In the genomic region with DNA sequence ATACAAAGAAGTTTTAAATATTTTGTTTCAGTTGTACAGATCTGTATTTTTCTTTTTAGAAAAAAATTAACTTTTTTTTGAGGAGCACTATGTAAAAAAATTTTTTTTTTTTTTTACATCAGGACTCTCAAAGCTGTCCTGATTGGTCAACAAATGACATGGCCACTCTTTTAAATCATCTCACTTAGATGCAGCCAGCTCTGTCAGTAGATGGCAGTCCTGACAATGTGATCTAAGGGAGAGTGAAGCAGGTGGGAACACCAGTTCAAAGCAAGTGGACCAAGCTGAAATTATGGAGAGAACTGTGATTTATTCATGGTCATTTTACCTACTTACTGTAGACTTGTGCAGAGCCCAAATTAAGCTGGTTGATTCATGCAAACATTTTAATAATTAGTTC, we compare ENCODE assay signal across 8 cellular contexts.
DNase-seq lines count a peak whose midpoint lies in the region; ATAC-seq and TF ChIP-seq lines count a peak whose summit lies in the region.

No MANE protein-coding gene starts in this region.

- H4K20me1 ChIP-seq in DND-41 (ENCODE audit: insufficient read depth, low read length) (no peaks in the 10 kb centered on the region), PC-3 (ENCODE audit: low read length) (no peaks in the 10 kb centered on the region)

- H3K9me2 ChIP-seq in PC-3 (replicated peaks; ENCODE audit: low read length) = no peaks in the 10 kb centered on the region

- CTCF ChIA-PET in PC-3 (lab: Charles Lee) = interaction anchor here (0.6 kb wide), 1 partner anchor 76 kb away, joined by 3 read pairs; no protein-coding TSS in a partner anchor

- H3K4me2 ChIP-seq in DND-41 (ENCODE audit: insufficient read depth, low read length) = no peak overlapping the region
- no peak overlapping the region for H3K4me2 ChIP-seq in PC-3 (ENCODE audit: low read length)

- H3K4me3 ChIP-seq in DND-41 (ENCODE audit: low read depth in 1 of 2, low read length in 2 of 2) (no peak overlapping the region), PC-3 (ENCODE audit: low read length) (no peak overlapping the region)

- no TSS peak for BruUV-seq in PC-3 (replicated peaks; lab: Mats Ljungman, UMichigan)

- H3K9ac ChIP-seq in DND-41 (ENCODE audit: low read depth, low read length) (no peak overlapping the region), PC-3 (ENCODE audit: low read length) (no peak overlapping the region)

- H3K27me3 ChIP-seq in DND-41 (ENCODE audit: insufficient read depth, low read length, poor library complexity) (no peaks in the 10 kb centered on the region), PC-3 (ENCODE audit: low read length) (no peaks in the 10 kb centered on the region), foreskin keratinocyte (no peaks in the 10 kb centered on the region)

- peak; percentile 84 for ATAC-seq in DND-41 (ENCODE audit: insufficient read depth, low read depth)
- peak; percentile 77 for ATAC-seq in GM19043 (IDR thresholded peaks at IDR 0.05; ENCODE audit: low read depth, unreplicated experiment)
- ATAC-seq in HG03354 (IDR thresholded peaks at IDR 0.05; ENCODE audit: poor library complexity, severe bottlenecking, unreplicated experiment) = peak; percentile 92
- peak; percentile 84 for ATAC-seq in PC-3
- peak; percentile 57 for ATAC-seq in foreskin keratinocyte

- TF ChIP-seq CTCF in DND-41 (IDR thresholded peaks at IDR 0.05; ENCODE audit: borderline replicate concordance, extremely low read depth, low read length, poor library complexity, severe bottlenecking) (peak; percentile 60), PC-3 (conservative IDR thresholded peaks at IDR 0.05; ENCODE audit: low read depth, low read length) (peak; percentile 55), foreskin keratinocyte (conservative IDR thresholded peaks at IDR 0.05) (peak; percentile 52)

- POLR2A ChIA-PET in PC-3 (lab: Charles Lee; ENCODE audit: unreplicated experiment) = no interaction called here

- no peaks in the 10 kb centered on the region for H3K79me2 ChIP-seq in DND-41 (ENCODE audit: insufficient read depth, low read length)
- no peaks in the 10 kb centered on the region for H3K79me2 ChIP-seq in PC-3 (ENCODE audit: low read length)

- H3F3A ChIP-seq in PC-3 (ENCODE audit: low read length, unreplicated experiment) = no peaks in the 10 kb centered on the region

- H3K36me3 ChIP-seq in DND-41 (ENCODE audit: insufficient read depth, low read length) = no peaks in the 10 kb centered on the region
- H3K36me3 ChIP-seq in PC-3 (ENCODE audit: low read depth, low read length) = no peaks in the 10 kb centered on the region

- H2AFZ ChIP-seq in DND-41 (ENCODE audit: low read depth, low read length) (no peak overlapping the region), PC-3 (ENCODE audit: low read length) (no peak overlapping the region)

- H3K9me3 ChIP-seq in DND-41 (ENCODE audit: insufficient read depth, low read length, severe bottlenecking) = no peaks in the 10 kb centered on the region
- no peaks in the 10 kb centered on the region for H3K9me3 ChIP-seq in PC-3 (ENCODE audit: low read length)

- peak; percentile 16 for DNase-seq in DND-41
- peak; percentile 48 for DNase-seq in PC-3
- peak in 1 of 2 donors; percentile 40 for DNase-seq in foreskin keratinocyte
- no peak for DNase-seq in NCI-H1436 (lab: John Stamatoyannopoulos, UW)
- DNase-seq in amniotic stem cell (lab: John Stamatoyannopoulos, UW) = no peak
- no peak for DNase-seq in stimulated activated CD4-positive, alpha-beta T cell treated with anti-CD3 and anti-CD28 coated beads, Interleukin-15, amount 100 ng/mL, for 24 hours

- intact Hi-C loops in PC-3 (cut with micrococcal nuclease) = loop anchor here (10.0 kb wide), 1 partner anchor 383 kb away; no protein-coding TSS in a partner anchor

- H3K27ac ChIP-seq in DND-41 (ENCODE audit: low read length) (no peak overlapping the region), PC-3 (ENCODE audit: low read length) (no peak overlapping the region), foreskin keratinocyte (no peak overlapping the region)

- H3K4me1 ChIP-seq in DND-41 (ENCODE audit: insufficient read depth, low read length) = no peaks in the 10 kb centered on the region
- no peaks in the 10 kb centered on the region for H3K4me1 ChIP-seq in PC-3 (ENCODE audit: insufficient read depth, low read length)
- H3K4me1 ChIP-seq in foreskin keratinocyte = no peaks in the 10 kb centered on the region

Comparison
In these comparisons a context has a peak if more than half of its experiments do, and no peak if none do; other contexts are left out.
1. DNase-seq: peak in DND-41 (single experiment) and PC-3 (single experiment); none in NCI-H1436 (single experiment), amniotic stem cell (single experiment) and stimulated activated CD4-positive, alpha-beta T cell treated with anti-CD3 and anti-CD28 coated beads, Interleukin-15, amount 100 ng/mL, for 24 hours (single experiment).
2. Peak in every context shown above with its lines, with median percentiles within 50 percentile points of each other: ATAC-seq and CTCF ChIP-seq.